1 cellular context compared by ENCODE assay signal in the genomic region with DNA sequence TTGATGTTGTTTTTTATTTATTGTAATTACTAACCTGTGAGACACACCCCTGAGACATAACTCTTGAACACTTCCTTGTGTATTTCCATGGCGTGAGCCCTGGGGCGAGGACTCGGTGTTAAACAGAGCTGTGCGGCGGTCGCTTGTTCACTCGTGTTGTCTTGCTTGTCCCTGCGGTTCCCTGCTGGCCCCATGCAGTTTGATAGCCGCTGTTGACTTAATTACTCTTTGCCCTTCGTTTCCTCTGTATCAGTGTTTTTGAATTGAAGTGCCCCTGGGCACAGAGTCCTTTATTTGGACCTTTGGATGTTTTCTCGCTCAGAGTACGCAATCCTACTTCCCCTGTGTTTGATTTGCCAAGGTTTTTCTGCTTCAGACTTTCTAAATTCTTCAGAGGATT.
TF ChIP-seq lines count a peak whose summit lies in the region.

No MANE protein-coding gene starts in this region.

TF ChIP-seq in HepG2, 621 proteins besides CTCF, POLR2A, EP300 and RAD21 (continues in another document):
- peak; percentile 86 for TF ChIP-seq ZNF3 (CRISPR knock-in tag; IDR thresholded peaks at IDR 0.05)
- no peak for TF ChIP-seq MXD4 (CRISPR knock-in tag; IDR thresholded peaks at IDR 0.05)
- 0 out of 2 replicates have a peak, but pooled peaks have one; percentile 39 for TF ChIP-seq DPF2 (CRISPR knock-in tag; IDR thresholded peaks at IDR 0.05; ENCODE audit: borderline replicate concordance, low read depth)
- TF ChIP-seq HNF4G (IDR thresholded peaks at IDR 0.05; ENCODE audit: borderline replicate concordance, low read depth, low read length), result peak; percentile 79
- TF ChIP-seq HNF4G (CRISPR knock-in tag; IDR thresholded peaks at IDR 0.05; ENCODE audit: borderline replicate concordance, low read depth), result no peak
- peak; percentile 27; the same call in 1 of the 2 replicates for TF ChIP-seq FOXO1 (CRISPR knock-in tag; IDR thresholded peaks at IDR 0.05)
- TF ChIP-seq, protein P1, sequence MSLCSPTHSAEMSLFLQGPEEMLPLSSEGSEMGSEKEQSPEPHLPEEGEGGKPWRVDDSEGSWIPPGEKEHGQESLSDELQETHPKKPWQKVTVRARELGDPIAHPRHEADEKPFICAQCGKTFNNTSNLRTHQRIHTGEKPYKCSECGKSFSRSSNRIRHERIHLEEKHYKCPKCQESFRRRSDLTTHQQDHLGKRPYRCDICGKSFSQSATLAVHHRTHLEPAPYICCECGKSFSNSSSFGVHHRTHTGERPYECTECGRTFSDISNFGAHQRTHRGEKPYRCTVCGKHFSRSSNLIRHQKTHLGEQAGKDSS (CRISPR knock-in tag; IDR thresholded peaks at IDR 0.05; ENCODE audit: borderline replicate concordance, low read depth), result no peak
- TF ChIP-seq, protein P2, sequence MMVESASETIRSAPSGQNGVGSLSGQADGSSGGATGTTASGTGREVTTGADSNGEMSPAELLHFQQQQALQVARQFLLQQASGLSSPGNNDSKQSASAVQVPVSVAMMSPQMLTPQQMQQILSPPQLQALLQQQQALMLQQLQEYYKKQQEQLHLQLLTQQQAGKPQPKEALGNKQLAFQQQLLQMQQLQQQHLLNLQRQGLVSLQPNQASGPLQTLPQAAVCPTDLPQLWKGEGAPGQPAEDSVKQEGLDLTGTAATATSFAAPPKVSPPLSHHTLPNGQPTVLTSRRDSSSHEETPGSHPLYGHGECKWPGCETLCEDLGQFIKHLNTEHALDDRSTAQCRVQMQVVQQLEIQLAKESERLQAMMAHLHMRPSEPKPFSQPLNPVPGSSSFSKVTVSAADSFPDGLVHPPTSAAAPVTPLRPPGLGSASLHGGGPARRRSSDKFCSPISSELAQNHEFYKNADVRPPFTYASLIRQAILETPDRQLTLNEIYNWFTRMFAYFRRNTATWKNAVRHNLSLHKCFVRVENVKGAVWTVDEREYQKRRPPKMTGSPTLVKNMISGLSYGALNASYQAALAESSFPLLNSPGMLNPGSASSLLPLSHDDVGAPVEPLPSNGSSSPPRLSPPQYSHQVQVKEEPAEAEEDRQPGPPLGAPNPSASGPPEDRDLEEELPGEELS (CRISPR knock-in tag; IDR thresholded peaks at IDR 0.05), result peak; percentile 28
- TF ChIP-seq KLF12 (CRISPR knock-in tag; IDR thresholded peaks at IDR 0.05; ENCODE audit: borderline replicate concordance), result no peak
- peak; percentile 23; the same call in 1 of the 2 replicates for TF ChIP-seq GATAD2A (CRISPR knock-in tag; IDR thresholded peaks at IDR 0.05)
- TF ChIP-seq SP5 (CRISPR knock-in tag; IDR thresholded peaks at IDR 0.05; ENCODE audit: borderline replicate concordance, low read depth), result 0 out of 2 replicates have a peak, but pooled peaks have one; percentile 7
- TF ChIP-seq ZMYM3 (CRISPR knock-in tag; IDR thresholded peaks at IDR 0.05), result peak; percentile 96
- TF ChIP-seq, protein P3, sequence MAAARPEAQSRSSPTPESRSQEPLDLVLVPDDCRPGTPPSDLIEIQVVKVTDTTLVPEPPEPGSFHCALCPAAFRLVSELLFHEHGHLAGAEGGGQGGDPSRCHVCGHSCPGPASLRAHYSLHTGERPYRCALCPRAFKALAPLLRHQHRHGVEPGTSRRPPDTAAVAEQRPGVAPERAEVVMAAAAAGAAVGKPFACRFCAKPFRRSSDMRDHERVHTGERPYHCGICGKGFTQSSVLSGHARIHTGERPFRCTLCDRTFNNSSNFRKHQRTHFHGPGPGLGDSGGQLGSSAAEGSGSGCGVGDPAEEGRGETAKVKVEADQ (CRISPR knock-in tag; IDR thresholded peaks at IDR 0.05; ENCODE audit: borderline replicate concordance), result peak; percentile 3; the same call in 1 of the 2 replicates
- no peak for TF ChIP-seq FOXP1 (IDR thresholded peaks at IDR 0.05)
- 0 out of 2 replicates have a peak, but pooled peaks have one; percentile 12 for TF ChIP-seq FOXP1 (CRISPR knock-in tag; IDR thresholded peaks at IDR 0.05)
- TF ChIP-seq FOXA3 (CRISPR knock-in tag; IDR thresholded peaks at IDR 0.05), result peak; percentile 73
- peak; percentile 94 for TF ChIP-seq HIC2 (CRISPR knock-in tag; IDR thresholded peaks at IDR 0.05; ENCODE audit: low read depth)
- TF ChIP-seq, protein P4, sequence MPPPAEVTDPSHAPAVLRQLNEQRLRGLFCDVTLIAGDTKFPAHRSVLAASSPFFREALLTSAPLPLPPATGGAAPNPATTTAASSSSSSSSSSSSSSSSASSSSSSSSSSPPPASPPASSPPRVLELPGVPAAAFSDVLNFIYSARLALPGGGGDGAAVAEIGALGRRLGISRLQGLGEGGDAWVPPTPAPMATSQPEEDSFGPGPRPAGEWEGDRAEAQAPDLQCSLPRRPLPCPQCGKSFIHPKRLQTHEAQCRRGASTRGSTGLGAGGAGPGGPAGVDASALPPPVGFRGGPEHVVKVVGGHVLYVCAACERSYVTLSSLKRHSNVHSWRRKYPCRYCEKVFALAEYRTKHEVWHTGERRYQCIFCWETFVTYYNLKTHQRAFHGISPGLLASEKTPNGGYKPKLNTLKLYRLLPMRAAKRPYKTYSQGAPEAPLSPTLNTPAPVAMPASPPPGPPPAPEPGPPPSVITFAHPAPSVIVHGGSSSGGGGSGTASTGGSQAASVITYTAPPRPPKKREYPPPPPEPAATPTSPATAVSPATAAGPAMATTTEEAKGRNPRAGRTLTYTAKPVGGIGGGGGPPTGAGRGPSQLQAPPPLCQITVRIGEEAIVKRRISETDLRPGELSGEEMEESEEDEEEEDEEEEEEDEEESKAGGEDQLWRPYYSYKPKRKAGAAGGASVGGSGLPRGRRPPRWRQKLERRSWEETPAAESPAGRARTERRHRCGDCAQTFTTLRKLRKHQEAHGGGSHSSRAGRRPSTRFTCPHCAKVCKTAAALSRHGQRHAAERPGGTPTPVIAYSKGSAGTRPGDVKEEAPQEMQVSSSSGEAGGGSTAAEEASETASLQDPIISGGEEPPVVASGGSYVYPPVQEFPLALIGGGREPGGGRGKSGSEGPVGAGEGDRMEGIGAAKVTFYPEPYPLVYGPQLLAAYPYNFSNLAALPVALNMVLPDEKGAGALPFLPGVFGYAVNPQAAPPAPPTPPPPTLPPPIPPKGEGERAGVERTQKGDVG (CRISPR knock-in tag; IDR thresholded peaks at IDR 0.05; ENCODE audit: borderline replicate concordance), result no peak
- TF ChIP-seq, protein P5, sequence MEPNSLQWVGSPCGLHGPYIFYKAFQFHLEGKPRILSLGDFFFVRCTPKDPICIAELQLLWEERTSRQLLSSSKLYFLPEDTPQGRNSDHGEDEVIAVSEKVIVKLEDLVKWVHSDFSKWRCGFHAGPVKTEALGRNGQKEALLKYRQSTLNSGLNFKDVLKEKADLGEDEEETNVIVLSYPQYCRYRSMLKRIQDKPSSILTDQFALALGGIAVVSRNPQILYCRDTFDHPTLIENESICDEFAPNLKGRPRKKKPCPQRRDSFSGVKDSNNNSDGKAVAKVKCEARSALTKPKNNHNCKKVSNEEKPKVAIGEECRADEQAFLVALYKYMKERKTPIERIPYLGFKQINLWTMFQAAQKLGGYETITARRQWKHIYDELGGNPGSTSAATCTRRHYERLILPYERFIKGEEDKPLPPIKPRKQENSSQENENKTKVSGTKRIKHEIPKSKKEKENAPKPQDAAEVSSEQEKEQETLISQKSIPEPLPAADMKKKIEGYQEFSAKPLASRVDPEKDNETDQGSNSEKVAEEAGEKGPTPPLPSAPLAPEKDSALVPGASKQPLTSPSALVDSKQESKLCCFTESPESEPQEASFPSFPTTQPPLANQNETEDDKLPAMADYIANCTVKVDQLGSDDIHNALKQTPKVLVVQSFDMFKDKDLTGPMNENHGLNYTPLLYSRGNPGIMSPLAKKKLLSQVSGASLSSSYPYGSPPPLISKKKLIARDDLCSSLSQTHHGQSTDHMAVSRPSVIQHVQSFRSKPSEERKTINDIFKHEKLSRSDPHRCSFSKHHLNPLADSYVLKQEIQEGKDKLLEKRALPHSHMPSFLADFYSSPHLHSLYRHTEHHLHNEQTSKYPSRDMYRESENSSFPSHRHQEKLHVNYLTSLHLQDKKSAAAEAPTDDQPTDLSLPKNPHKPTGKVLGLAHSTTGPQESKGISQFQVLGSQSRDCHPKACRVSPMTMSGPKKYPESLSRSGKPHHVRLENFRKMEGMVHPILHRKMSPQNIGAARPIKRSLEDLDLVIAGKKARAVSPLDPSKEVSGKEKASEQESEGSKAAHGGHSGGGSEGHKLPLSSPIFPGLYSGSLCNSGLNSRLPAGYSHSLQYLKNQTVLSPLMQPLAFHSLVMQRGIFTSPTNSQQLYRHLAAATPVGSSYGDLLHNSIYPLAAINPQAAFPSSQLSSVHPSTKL (CRISPR knock-in tag; IDR thresholded peaks at IDR 0.05), result peak; percentile 48
- 0 out of 2 replicates have a peak, but pooled peaks have one; percentile 53 for TF ChIP-seq MEF2D (CRISPR knock-in tag; IDR thresholded peaks at IDR 0.05)
- peak; percentile 31; the same call in 1 of the 2 replicates for TF ChIP-seq ELF3 (CRISPR knock-in tag; IDR thresholded peaks at IDR 0.05)
- peak; percentile 44; the same call in 1 of the 2 replicates for TF ChIP-seq ZBTB38 (CRISPR knock-in tag; IDR thresholded peaks at IDR 0.05)
- peak; percentile 38; the same call in 1 of the 2 replicates for TF ChIP-seq ZNF121 (CRISPR knock-in tag; IDR thresholded peaks at IDR 0.05)
- TF ChIP-seq SP1 (IDR thresholded peaks at IDR 0.05), result no peak
- TF ChIP-seq SP1 (CRISPR knock-in tag; IDR thresholded peaks at IDR 0.05), result no peak
- TF ChIP-seq, protein P6, sequence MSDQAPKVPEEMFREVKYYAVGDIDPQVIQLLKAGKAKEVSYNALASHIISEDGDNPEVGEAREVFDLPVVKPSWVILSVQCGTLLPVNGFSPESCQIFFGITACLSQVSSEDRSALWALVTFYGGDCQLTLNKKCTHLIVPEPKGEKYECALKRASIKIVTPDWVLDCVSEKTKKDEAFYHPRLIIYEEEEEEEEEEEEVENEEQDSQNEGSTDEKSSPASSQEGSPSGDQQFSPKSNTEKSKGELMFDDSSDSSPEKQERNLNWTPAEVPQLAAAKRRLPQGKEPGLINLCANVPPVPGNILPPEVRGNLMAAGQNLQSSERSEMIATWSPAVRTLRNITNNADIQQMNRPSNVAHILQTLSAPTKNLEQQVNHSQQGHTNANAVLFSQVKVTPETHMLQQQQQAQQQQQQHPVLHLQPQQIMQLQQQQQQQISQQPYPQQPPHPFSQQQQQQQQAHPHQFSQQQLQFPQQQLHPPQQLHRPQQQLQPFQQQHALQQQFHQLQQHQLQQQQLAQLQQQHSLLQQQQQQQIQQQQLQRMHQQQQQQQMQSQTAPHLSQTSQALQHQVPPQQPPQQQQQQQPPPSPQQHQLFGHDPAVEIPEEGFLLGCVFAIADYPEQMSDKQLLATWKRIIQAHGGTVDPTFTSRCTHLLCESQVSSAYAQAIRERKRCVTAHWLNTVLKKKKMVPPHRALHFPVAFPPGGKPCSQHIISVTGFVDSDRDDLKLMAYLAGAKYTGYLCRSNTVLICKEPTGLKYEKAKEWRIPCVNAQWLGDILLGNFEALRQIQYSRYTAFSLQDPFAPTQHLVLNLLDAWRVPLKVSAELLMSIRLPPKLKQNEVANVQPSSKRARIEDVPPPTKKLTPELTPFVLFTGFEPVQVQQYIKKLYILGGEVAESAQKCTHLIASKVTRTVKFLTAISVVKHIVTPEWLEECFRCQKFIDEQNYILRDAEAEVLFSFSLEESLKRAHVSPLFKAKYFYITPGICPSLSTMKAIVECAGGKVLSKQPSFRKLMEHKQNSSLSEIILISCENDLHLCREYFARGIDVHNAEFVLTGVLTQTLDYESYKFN (CRISPR knock-in tag; conservative IDR thresholded peaks at IDR 0.05), result peak; percentile 84
- TF ChIP-seq ZNF781 (CRISPR knock-in tag; IDR thresholded peaks at IDR 0.05; ENCODE audit: borderline replicate concordance, not compliant biosample characterization), result no peak
- TF ChIP-seq HES4 (CRISPR knock-in tag; IDR thresholded peaks at IDR 0.05; ENCODE audit: borderline replicate concordance), result no peak
- TF ChIP-seq ASH2L (IDR thresholded peaks at IDR 0.05; ENCODE audit: insufficient read length, low read depth, low read length), result peak; percentile 52
- peak; percentile 36; the same call in 1 of the 2 replicates for TF ChIP-seq TCF7 (IDR thresholded peaks at IDR 0.05; ENCODE audit: low read depth)
- 0 out of 2 replicates have a peak, but pooled peaks have one; percentile 22 for TF ChIP-seq ZBTB20 (CRISPR knock-in tag; IDR thresholded peaks at IDR 0.05; ENCODE audit: borderline replicate concordance, low read depth)
- no peak for TF ChIP-seq PHF20 (CRISPR knock-in tag; IDR thresholded peaks at IDR 0.05)
- TF ChIP-seq, protein P7, sequence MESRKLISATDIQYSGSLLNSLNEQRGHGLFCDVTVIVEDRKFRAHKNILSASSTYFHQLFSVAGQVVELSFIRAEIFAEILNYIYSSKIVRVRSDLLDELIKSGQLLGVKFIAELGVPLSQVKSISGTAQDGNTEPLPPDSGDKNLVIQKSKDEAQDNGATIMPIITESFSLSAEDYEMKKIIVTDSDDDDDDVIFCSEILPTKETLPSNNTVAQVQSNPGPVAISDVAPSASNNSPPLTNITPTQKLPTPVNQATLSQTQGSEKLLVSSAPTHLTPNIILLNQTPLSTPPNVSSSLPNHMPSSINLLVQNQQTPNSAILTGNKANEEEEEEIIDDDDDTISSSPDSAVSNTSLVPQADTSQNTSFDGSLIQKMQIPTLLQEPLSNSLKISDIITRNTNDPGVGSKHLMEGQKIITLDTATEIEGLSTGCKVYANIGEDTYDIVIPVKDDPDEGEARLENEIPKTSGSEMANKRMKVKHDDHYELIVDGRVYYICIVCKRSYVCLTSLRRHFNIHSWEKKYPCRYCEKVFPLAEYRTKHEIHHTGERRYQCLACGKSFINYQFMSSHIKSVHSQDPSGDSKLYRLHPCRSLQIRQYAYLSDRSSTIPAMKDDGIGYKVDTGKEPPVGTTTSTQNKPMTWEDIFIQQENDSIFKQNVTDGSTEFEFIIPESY (CRISPR knock-in tag; IDR thresholded peaks at IDR 0.05), result peak; percentile 34; the same call in 1 of the 2 replicates
